In the genomic region with DNA sequence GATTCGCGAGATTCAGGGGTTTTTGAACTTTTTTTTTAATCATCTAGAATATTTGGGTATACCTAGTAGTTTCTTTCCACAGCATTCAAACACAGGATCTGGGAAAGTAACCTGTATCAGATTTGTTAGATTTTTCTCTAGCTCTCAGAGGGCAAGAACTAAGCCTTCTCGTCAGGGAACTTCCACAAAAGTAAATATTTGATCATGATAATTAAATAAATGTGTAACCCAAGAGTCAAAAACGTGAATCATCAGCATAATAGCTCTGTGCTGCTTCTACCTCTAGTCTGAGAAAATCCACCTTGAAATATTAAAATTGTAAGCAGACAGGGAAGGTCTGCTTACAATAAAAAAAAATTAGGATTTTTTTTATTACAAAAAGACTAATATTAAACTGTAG, we compare ENCODE assay signal across 16 cellular contexts.
DNase-seq lines count a peak whose midpoint lies in the region; ATAC-seq and TF ChIP-seq lines count a peak whose summit lies in the region.
"Had no signal": no experiment of that assay in that cellular context is flagged by ENCODE, and none has a peak within 500 bp of the region (broad histone marks: within the 10 kb centered on the region; RNA-seq: fewer than 3 reads in every experiment).

No MANE protein-coding gene starts in this region.

- H3K4me3 ChIP-seq in astrocyte of the spinal cord (ENCODE audit: low read depth, low read length), result no peak overlapping the region
- no peak overlapping the region for H3K4me3 ChIP-seq in lower lobe of right lung
- H3K4me3 ChIP-seq in vagina, result no peak overlapping the region
- H3K4me3 ChIP-seq in H7 (ENCODE audit: insufficient read depth, low read depth, low read length), result no peak overlapping the region
- H3K4me3 ChIP-seq: GM12878 had no signal

- no peaks in the 10 kb centered on the region for H3K36me3 Mint-ChIP-seq in Calu3 (ENCODE audit: insufficient read depth, unreplicated experiment)
- H3K36me3 Mint-ChIP-seq: CD8-positive, alpha-beta T cell had no signal

- no peaks in the 10 kb centered on the region for H3K27me3 Mint-ChIP-seq in Calu3 (ENCODE audit: unreplicated experiment)
- H3K27me3 Mint-ChIP-seq: activated CD4-positive, alpha-beta T cell treated with anti-CD3 and anti-CD28 coated beads, Interleukin-2, amount 10 ng/mL, durations not matched to agents 24 days and 14 days had no signal

- TF ChIP-seq CTCF in Calu3 (IDR thresholded peaks at IDR 0.05; ENCODE audit: unreplicated experiment) (no peak), astrocyte of the spinal cord (IDR thresholded peaks at IDR 0.05; ENCODE audit: low read depth, low read length) (no peak), lower lobe of right lung (IDR thresholded peaks at IDR 0.05) (no peak), vagina (IDR thresholded peaks at IDR 0.05) (no peak)

- DNase-seq in Calu3 (no peak), NCI-H1417 treated with DMSO at 0.1 percent for 48 hours (lab: John Stamatoyannopoulos, UW) (peak; percentile 7), astrocyte of the spinal cord (ENCODE audit: low read depth, low spot score) (peak; percentile 43), lower lobe of right lung (no peak), vagina (ENCODE audit: extremely low spot score in 2 of 2) (no peak), H7 (no peak), NAMALWA (ENCODE audit: low spot score) (no peak)
- DNase-seq: activated CD4-positive, alpha-beta T cell treated with anti-CD3 and anti-CD28 coated beads, Interleukin-2, amount 10 ng/mL, durations not matched to agents 24 days and 14 days; activated naive CD4-positive, alpha-beta T cell; CD8-positive, alpha-beta T cell; dermis blood vessel endothelial cell; hypothalamus; NCI-H2029; stimulated activated naive CD8-positive, alpha-beta T cell treated with anti-CD3 and anti-CD28 coated beads, Interleukin-15, Interleukin-2, amounts not matched to agents 100 U/mL and 50 U/mL, for 24 hours had no signal

- no peaks in the 10 kb centered on the region for H3K27me3 ChIP-seq in lower lobe of right lung (ENCODE audit: low read depth)
- no peaks in the 10 kb centered on the region for H3K27me3 ChIP-seq in vagina
- H3K27me3 ChIP-seq in H7 (ENCODE audit: control insufficient read depth, insufficient read depth, low read length), result no peaks in the 10 kb centered on the region

- ATAC-seq in lower lobe of right lung (peak; percentile 75 to 94), esophagus mucosa (no peak)
- ATAC-seq: CD8-positive, alpha-beta T cell; GM12878; stimulated activated naive CD8-positive, alpha-beta T cell treated with anti-CD3 and anti-CD28 coated beads, Interleukin-15, Interleukin-2, amounts not matched to agents 100 U/mL and 50 U/mL, for 24 hours had no signal

- no peaks in the 10 kb centered on the region for H3K9me3 Mint-ChIP-seq in Calu3 (ENCODE audit: low read depth, unreplicated experiment)
- H3K9me3 Mint-ChIP-seq: activated CD4-positive, alpha-beta T cell treated with anti-CD3 and anti-CD28 coated beads, Interleukin-2, amount 10 ng/mL, durations not matched to agents 24 days and 14 days had no signal

- H3K4me3 Mint-ChIP-seq in Calu3 (ENCODE audit: low read depth, unreplicated experiment), result peak overlapping the region; percentile 33
- H3K4me3 Mint-ChIP-seq: activated CD4-positive, alpha-beta T cell treated with anti-CD3 and anti-CD28 coated beads, Interleukin-2, amount 10 ng/mL, durations not matched to agents 24 days and 14 days; CD8-positive, alpha-beta T cell had no signal

- in situ Hi-C loops in astrocyte of the spinal cord (cut with HindIII; ENCODE audit: low sequenced_read_pairs), result no loop called here

- H3K9me3 ChIP-seq in lower lobe of right lung, result no peaks in the 10 kb centered on the region
- H3K9me3 ChIP-seq in vagina, result no peaks in the 10 kb centered on the region

- no peak overlapping the region for H3K27ac ChIP-seq in lower lobe of right lung
- no peak overlapping the region for H3K27ac ChIP-seq in vagina

- intact Hi-C loops in Calu3 (cut with micrococcal nuclease; ENCODE audit: unreplicated experiment), result loop anchor here (5.0 to 10.0 kb wide), 4 partner anchors 96 to 501 kb away; a partner anchor contains a TSS
- intact Hi-C loops in lower lobe of right lung (cut with DNase I), result no loop called here
- intact Hi-C loops in vagina (cut with DNase I), result no loop called here

- H3K4me1 ChIP-seq in lower lobe of right lung (no peaks in the 10 kb centered on the region), vagina (no peaks in the 10 kb centered on the region)

- CTCF ChIA-PET in Calu3 (lab: Charles Lee), result interaction anchor here (0.6 to 1.3 kb wide), 3 partner anchors 8 to 89 kb away, joined by 3 read pairs; no protein-coding TSS in a partner anchor

- peaks cover 41% of the 10 kb centered on the region for H3K4me1 Mint-ChIP-seq in Calu3 (ENCODE audit: low read depth, unreplicated experiment)
- H3K4me1 Mint-ChIP-seq: activated CD4-positive, alpha-beta T cell treated with anti-CD3 and anti-CD28 coated beads, Interleukin-2, amount 10 ng/mL, durations not matched to agents 24 days and 14 days had no signal

- H3K27ac Mint-ChIP-seq in Calu3 (ENCODE audit: unreplicated experiment), result peak overlapping the region; percentile 63
- H3K27ac Mint-ChIP-seq: activated CD4-positive, alpha-beta T cell treated with anti-CD3 and anti-CD28 coated beads, Interleukin-2, amount 10 ng/mL, durations not matched to agents 24 days and 14 days; CD8-positive, alpha-beta T cell had no signal

- TF ChIP-seq POLR2A in vagina (IDR thresholded peaks at IDR 0.05), result no peak

- no TSS peak for BruUV-seq in Calu3 (replicated peaks; lab: Mats Ljungman, UMichigan)

- H3K36me3 ChIP-seq in lower lobe of right lung (no peaks in the 10 kb centered on the region), vagina (no peaks in the 10 kb centered on the region), H7 (replicated peaks; ENCODE audit: control insufficient read depth, insufficient read depth, low read length) (no peaks in the 10 kb centered on the region)

Comparison
In these comparisons a context has a peak if more than half of its experiments do, and no peak if none do; other contexts are left out.
1. DNase-seq: peak in NCI-H1417 treated with DMSO at 0.1 percent for 48 hours (single experiment) and astrocyte of the spinal cord (single experiment); none in Calu3 (single experiment), lower lobe of right lung (single experiment), vagina (0 of 2), H7 (single experiment) and NAMALWA (single experiment).